In the genomic region with DNA sequence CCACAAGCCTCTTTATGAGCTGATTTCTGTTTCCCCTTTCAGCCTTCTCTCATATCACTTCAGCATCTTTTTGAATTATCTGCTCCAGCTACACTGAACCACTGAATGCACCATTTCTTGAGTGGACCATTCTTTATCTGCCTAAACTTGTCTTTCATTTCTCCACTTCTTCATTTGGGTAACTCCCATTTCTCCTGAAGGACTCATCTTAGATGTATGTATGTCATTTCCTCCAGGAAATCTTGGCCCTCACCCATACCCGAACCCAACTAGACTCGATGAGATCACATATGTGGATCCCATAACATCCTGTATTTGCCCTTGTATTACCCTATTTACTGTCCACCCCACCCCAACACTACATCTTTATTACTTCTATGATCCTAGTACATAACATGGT, we compare ENCODE assay signal across 23 cellular contexts.
"Had no signal": no experiment of that assay in that cellular context is flagged by ENCODE, and none has a peak within 500 bp of the region (broad histone marks: within the 10 kb centered on the region; RNA-seq: fewer than 3 reads in every experiment).

No MANE protein-coding gene starts in this region.

- H3K9me3 ChIP-seq: MG63, SK-N-SH had no signal

- H3K36me3 ChIP-seq: MG63 had no signal

- FAIRE-seq: HTR-8/SVneo, K562, RCC 7860 had no signal

- H3K4me3 ChIP-seq: K562, MG63 had no signal

- DNase-seq: Kasumi-1, MG63, NCI-H1092, NCI-H1105 treated with DMSO at 0.1 percent for 48 hours, NCI-H1417 treated with DMSO at 0.1 percent for 48 hours, NCI-H187, NCI-H2029, NCI-H2081 treated with DMSO at 0.1 percent for 48 hours, NCI-H2171, NCI-H226, NCI-H446, NCI-H510A, NCI-H524 treated with DMSO at 0.1 percent for 48 hours, NCI-H69, NCI-H774, RPMI8226, SHP77, SK-N-SH, SW 1271 had no signal

- ATAC-seq: K562 had no signal

- H3K27ac ChIP-seq: KMS-11 had no signal
